In the genomic region with DNA sequence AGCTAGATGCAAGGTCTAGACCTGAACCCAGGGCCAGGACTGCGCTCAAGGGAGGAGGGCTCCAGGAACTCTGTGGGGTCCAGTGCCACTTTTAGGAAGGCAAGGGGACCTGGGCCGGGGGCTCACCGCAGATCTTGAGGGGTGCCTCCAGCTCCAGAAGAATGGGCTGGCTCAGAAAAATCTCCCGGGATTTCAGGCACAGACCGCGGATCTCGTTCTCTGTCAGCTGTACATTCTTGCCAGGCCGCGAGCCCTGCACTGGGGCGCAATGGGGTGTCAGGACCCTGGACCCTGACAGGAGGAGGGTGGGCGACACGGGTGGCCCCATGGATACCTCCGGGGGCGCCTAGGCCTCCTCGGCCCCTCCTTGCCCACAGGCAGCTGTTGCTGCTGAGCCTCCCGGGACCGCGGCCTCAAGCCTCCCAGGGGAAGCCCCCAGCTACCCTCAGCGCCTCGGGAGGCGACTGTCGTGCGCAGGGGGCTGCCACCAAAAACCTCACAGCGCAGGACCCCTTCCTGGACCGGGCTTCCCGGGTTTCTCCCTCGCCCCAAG, we compare ENCODE assay signal across 9 cellular contexts. TPM values are rescaled to one million over a fixed set of nuclear protein-coding genes. Genes with fewer than 3 reads are reported as not detected.
DNase-seq lines count a peak whose midpoint lies in the region; ATAC-seq, FAIRE-seq and TF ChIP-seq lines count a peak whose summit lies in the region.
"Had no signal": no experiment of that assay in that cellular context is flagged by ENCODE, and none has a peak within 500 bp of the region (broad histone marks: within the 10 kb centered on the region; RNA-seq: fewer than 3 reads in every experiment).

No MANE protein-coding gene starts in this region.

- TF ChIP-seq CTCF in HFF-Myc (IDR thresholded peaks at IDR 0.05; ENCODE audit: low read depth, low read length, missing control alignments), result no peak
- no peak for TF ChIP-seq CTCF in glutamatergic neuron (IDR thresholded peaks at IDR 0.05; ENCODE audit: partially characterized antibody, unreplicated experiment)

- H3K27me3 Mint-ChIP-seq in T-helper 17 cell, result no peaks in the 10 kb centered on the region
- H3K27me3 Mint-ChIP-seq in glutamatergic neuron (ENCODE audit: unreplicated experiment), result peaks cover 8% of the 10 kb centered on the region

- peaks cover 1% of the 10 kb centered on the region for H3K9me3 Mint-ChIP-seq in glutamatergic neuron (ENCODE audit: unreplicated experiment)

- peak; percentile 2 for ATAC-seq in T-helper 17 cell

- H3K4me1 Mint-ChIP-seq in T-helper 17 cell (peaks cover 36% of the 10 kb centered on the region), glutamatergic neuron (ENCODE audit: low read depth, unreplicated experiment) (peaks cover 4% of the 10 kb centered on the region)

- H3K4me3 ChIP-seq in HFF-Myc (replicated peaks; ENCODE audit: low read depth, low read length) (peak overlapping the region; percentile 90), skeletal muscle tissue (ENCODE audit: low read length in 3 of 3) (peak overlapping the region; percentile 82 to 87 (median 85))

- H3K4me3 Mint-ChIP-seq in T-helper 17 cell (peak overlapping the region; percentile 88), glutamatergic neuron (ENCODE audit: unreplicated experiment) (peak overlapping the region; percentile 84)

- H3K9ac ChIP-seq in skeletal muscle tissue (ENCODE audit: low read depth in 1 of 3, low read length in 3 of 3), result peak overlapping the region; percentile 90 to 98 (median 96)

- DNase-seq in D341Med (ENCODE audit: low spot score) (peak; percentile 44), HFF-Myc (ENCODE audit: extremely low read depth, low read depth) (no peak), T-helper 17 cell (no peak), glutamatergic neuron (no peak), frontal cortex (ENCODE audit: low spot score in 2 of 2) (no peak), DMS153 treated with DMSO at 0.1 percent for 48 hours (lab: John Stamatoyannopoulos, UW; ENCODE audit: unreplicated experiment) (no peak), urothelium cell line (ENCODE audit: low spot score) (no peak)

- H3K27ac ChIP-seq in skeletal muscle tissue (ENCODE audit: low read depth, low read length), result peak overlapping the region; percentile 94

- H3K27me3 ChIP-seq in skeletal muscle tissue (ENCODE audit: control insufficient read depth in 3 of 3, insufficient read depth in 3 of 3, low read length in 3 of 3), result peaks cover 0 to 3% (median 0%) of the 10 kb centered on the region in 3 donors

- H3K36me3 ChIP-seq in skeletal muscle tissue (ENCODE audit: control insufficient read depth in 3 of 3, insufficient read depth in 3 of 3, low read length in 3 of 3), result peaks cover 27 to 33% (median 28%) of the 10 kb centered on the region in 3 donors

- H3K27ac Mint-ChIP-seq in T-helper 17 cell (peak overlapping the region; percentile 89), glutamatergic neuron (ENCODE audit: unreplicated experiment) (no peak overlapping the region)

- H3K9me3 ChIP-seq in T-helper 17 cell (ENCODE audit: control insufficient read depth, low read length, poor library complexity, severe bottlenecking) (no peaks in the 10 kb centered on the region), skeletal muscle tissue (ENCODE audit: control insufficient read depth in 3 of 3, low read length in 3 of 3) (no peaks in the 10 kb centered on the region)

- peaks cover 6% of the 10 kb centered on the region for H3K36me3 Mint-ChIP-seq in T-helper 17 cell (ENCODE audit: low read depth)
- H3K36me3 Mint-ChIP-seq in glutamatergic neuron (ENCODE audit: unreplicated experiment), result no peaks in the 10 kb centered on the region

- no peak for FAIRE-seq in frontal cortex (lab: Jason Lieb, UNC)
- no peak for FAIRE-seq in urothelium cell line (lab: Jason Lieb, UNC)

- H3K4me1 ChIP-seq in skeletal muscle tissue (ENCODE audit: control insufficient read depth in 3 of 3, insufficient read depth in 3 of 3, low read length in 3 of 3), result peaks cover 21 to 33% (median 22%) of the 10 kb centered on the region in 3 donors

RNA-seq across cellular contexts. Expression of a gene that starts 0.6 kb away (rescaled TPM):
- total RNA-seq in T-helper 17 cell (100 to 1,000 TPM; 133 to 146 TPM), glutamatergic neuron (ENCODE audit: unreplicated experiment) (163 TPM), skeletal muscle tissue (163 TPM), frontal cortex (69.3 TPM)

RNA-seq across cellular contexts. Expression of a gene that starts 2.9 kb away (rescaled TPM):
- 100 to 1,000 TPM; 251 to 262 TPM for total RNA-seq in T-helper 17 cell
- total RNA-seq in glutamatergic neuron (ENCODE audit: unreplicated experiment), result not detected
- 1.0 TPM for total RNA-seq in skeletal muscle tissue
- total RNA-seq in frontal cortex, result not detected
- total RNA-seq: RPMI7951 had no signal

RNA-seq across cellular contexts. Expression of a gene that starts 9.2 kb away (rescaled TPM):
- total RNA-seq in T-helper 17 cell (10 to 100 TPM; 21.5 to 40.5 TPM), glutamatergic neuron (ENCODE audit: unreplicated experiment) (12.1 TPM), skeletal muscle tissue (2.6 TPM), frontal cortex (11.8 TPM)

RNA-seq across cellular contexts. Expression of a gene that starts 14.5 kb away (rescaled TPM):
- 1 to 10 TPM; 4.5 to 7.5 TPM for total RNA-seq in T-helper 17 cell
- 0.07 TPM for total RNA-seq in glutamatergic neuron (ENCODE audit: unreplicated experiment)
- total RNA-seq in skeletal muscle tissue, result 17.2 TPM
- total RNA-seq in frontal cortex, result under 0.01 TPM
- total RNA-seq: RPMI7951 had no signal

RNA-seq across cellular contexts. Expression of a gene that starts 27.3 kb away (rescaled TPM):
- total RNA-seq in T-helper 17 cell, result 10 to 100 TPM; 47.8 to 62.7 TPM
- total RNA-seq in glutamatergic neuron (ENCODE audit: unreplicated experiment), result 69.0 TPM
- total RNA-seq in skeletal muscle tissue, result 23.5 TPM
- total RNA-seq in frontal cortex, result 15.1 TPM

Comparison
In these comparisons a context has a peak if more than half of its experiments do, and no peak if none do; other contexts are left out.
1. RNA of a gene that starts 2.9 kb away (total RNA-seq): 251 to 262 TPM in T-helper 17 cell; 1.0 TPM in skeletal muscle tissue (single experiment), not detected in glutamatergic neuron (single experiment) and not detected in frontal cortex (single experiment); every median in the first group is over 100 times any median in the second.